Comparison of ENCODE assay signal across 14 cellular contexts in the genomic region with DNA sequence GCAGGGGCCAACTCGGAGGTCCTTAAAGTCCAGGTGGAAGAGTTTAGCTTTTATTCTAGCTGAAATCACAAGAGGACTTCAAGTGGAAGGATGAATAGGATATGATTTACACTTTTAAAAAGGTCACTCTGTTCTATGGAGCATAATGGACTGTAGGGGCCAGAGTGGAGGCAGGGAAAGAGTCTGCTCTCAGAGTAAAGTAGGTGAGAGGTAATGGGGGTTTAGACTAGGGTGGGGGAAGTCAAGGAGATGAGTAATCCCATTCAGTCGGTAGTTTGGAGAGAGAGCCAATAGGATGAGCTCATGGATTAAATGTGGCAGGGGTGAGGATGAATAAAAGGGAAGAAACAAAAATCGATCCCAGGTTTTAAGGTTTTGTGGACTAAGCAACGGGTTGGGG.
"Had no signal": no experiment of that assay in that cellular context is flagged by ENCODE, and none has a peak within 500 bp of the region (broad histone marks: within the 10 kb centered on the region; RNA-seq: fewer than 3 reads in every experiment).

No MANE protein-coding gene starts in this region.

- H3K9me3 Mint-ChIP-seq: activated T-cell treated with anti-CD3 and anti-CD28 coated beads, Interleukin-2, amount 50 U/mL, for 72 hours; mesothelial cell of epicardium; natural killer cell treated with Interleukin-12 subunit alpha and Interleukin-12 subunit beta and Interleukin-15 and Interleukin-18, amount 100 ng/mL, for 72 hours; stimulated activated effector memory CD8-positive, alpha-beta T cell treated with anti-CD3 and anti-CD28 coated beads, Interleukin-12 subunit alpha, Interleukin-12 subunit beta, amount 100 ng/mL, for 72 hours had no signal

- H3K36me3 Mint-ChIP-seq: mesothelial cell of epicardium; natural killer cell treated with Interleukin-12 subunit alpha and Interleukin-12 subunit beta and Interleukin-15 and Interleukin-18, amount 100 ng/mL, for 72 hours; stimulated activated effector memory CD8-positive, alpha-beta T cell treated with anti-CD3 and anti-CD28 coated beads, Interleukin-12 subunit alpha, Interleukin-12 subunit beta, amount 100 ng/mL, for 72 hours had no signal

- H3K4me1 Mint-ChIP-seq: mesothelial cell of epicardium; stimulated activated effector memory CD8-positive, alpha-beta T cell treated with anti-CD3 and anti-CD28 coated beads, Interleukin-12 subunit alpha, Interleukin-12 subunit beta, amount 100 ng/mL, for 72 hours had no signal

- DNase-seq: activated CD4-positive, alpha-beta T cell treated with anti-CD3 and anti-CD28 coated beads for 1 hour; activated effector memory CD4-positive, alpha-beta T cell treated with anti-CD3 and anti-CD28 coated beads, Interleukin-2, amount 50 U/mL, for 16 hours; activated naive CD4-positive, alpha-beta T cell treated with anti-CD3 and anti-CD28 coated beads, Interleukin-2, amount 50 U/mL, for 16 hours; activated T-cell treated with anti-CD3 and anti-CD28 coated beads, Interleukin-2, amount 50 U/mL, for 72 hours; aorta; effector CD8-positive, alpha-beta T cell; lower lobe of right lung; stimulated activated CD4-positive, alpha-beta T cell treated with anti-CD3 and anti-CD28 coated beads, Interleukin-4, amount 100 ng/mL, for 24 hours; WERI-Rb-1 had no signal

- ATAC-seq: activated T-cell treated with anti-CD3 and anti-CD28 coated beads, Interleukin-2, amount 50 U/mL, for 72 hours; esophagus mucosa; lower lobe of right lung; natural killer cell treated with Interleukin-12 subunit alpha and Interleukin-12 subunit beta and Interleukin-15 and Interleukin-18, amount 100 ng/mL, for 72 hours; sciatic nerve; stimulated activated effector memory CD8-positive, alpha-beta T cell treated with anti-CD3 and anti-CD28 coated beads, Interleukin-12 subunit alpha, Interleukin-12 subunit beta, amount 100 ng/mL, for 72 hours had no signal

- H3K27ac Mint-ChIP-seq: activated T-cell treated with anti-CD3 and anti-CD28 coated beads, Interleukin-2, amount 50 U/mL, for 72 hours; mesothelial cell of epicardium; natural killer cell treated with Interleukin-12 subunit alpha and Interleukin-12 subunit beta and Interleukin-15 and Interleukin-18, amount 100 ng/mL, for 72 hours; stimulated activated effector memory CD8-positive, alpha-beta T cell treated with anti-CD3 and anti-CD28 coated beads, Interleukin-12 subunit alpha, Interleukin-12 subunit beta, amount 100 ng/mL, for 72 hours had no signal

- H3K4me3 Mint-ChIP-seq: activated T-cell treated with anti-CD3 and anti-CD28 coated beads, Interleukin-2, amount 50 U/mL, for 72 hours; mesothelial cell of epicardium; natural killer cell treated with Interleukin-12 subunit alpha and Interleukin-12 subunit beta and Interleukin-15 and Interleukin-18, amount 100 ng/mL, for 72 hours; stimulated activated effector memory CD8-positive, alpha-beta T cell treated with anti-CD3 and anti-CD28 coated beads, Interleukin-12 subunit alpha, Interleukin-12 subunit beta, amount 100 ng/mL, for 72 hours had no signal
